ENCODE assay signal across 11 cellular contexts in the genomic region with DNA sequence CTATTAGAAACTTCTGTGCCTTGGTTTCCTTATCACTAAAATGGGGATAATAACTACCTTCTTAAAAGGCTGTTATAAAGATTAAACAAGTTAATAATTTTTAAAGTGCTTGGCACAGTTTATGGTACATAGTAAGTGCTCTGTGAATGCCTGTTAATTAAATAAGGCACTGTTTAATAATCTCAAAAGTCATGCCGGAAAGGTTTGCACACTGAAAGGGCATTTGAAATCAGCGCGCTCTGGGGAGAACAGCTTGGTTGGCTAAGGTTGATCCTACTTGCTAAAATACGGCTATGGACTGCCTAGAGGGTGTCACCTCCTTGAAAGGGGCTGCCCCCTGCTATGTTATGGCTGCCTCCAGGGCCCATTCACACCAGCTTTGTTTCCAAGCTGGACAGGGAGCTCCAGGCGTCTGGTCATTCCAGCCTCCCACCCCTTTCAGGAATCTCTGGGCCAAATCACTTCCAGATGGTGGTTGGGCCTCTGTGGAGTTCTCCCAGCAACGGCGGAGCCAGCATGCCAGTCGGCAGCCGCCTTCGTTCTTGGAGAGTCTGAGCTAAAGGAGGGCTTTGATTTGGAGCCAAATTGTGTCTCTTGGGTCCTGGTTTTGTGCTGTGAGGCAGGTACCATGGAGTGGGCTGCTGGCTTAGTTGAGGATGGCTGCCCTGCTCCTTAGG. TPM values are rescaled to one million over a fixed set of nuclear protein-coding genes. Genes with fewer than 3 reads are reported as not detected.
DNase-seq lines count a peak whose midpoint lies in the region; ATAC-seq and TF ChIP-seq lines count a peak whose summit lies in the region.
"Had no signal": no experiment of that assay in that cellular context is flagged by ENCODE, and none has a peak within 500 bp of the region (broad histone marks: within the 10 kb centered on the region; RNA-seq: fewer than 3 reads in every experiment).

No MANE protein-coding gene starts in this region.

- H3K27ac Mint-ChIP-seq in activated CD8-positive, alpha-beta T cell treated with anti-CD3 and anti-CD28 coated beads for 36 hours = no peak overlapping the region
- H3K27ac Mint-ChIP-seq: stimulated activated effector memory CD8-positive, alpha-beta T cell treated with anti-CD3 and anti-CD28 coated beads, Interleukin-12 subunit alpha, Interleukin-12 subunit beta, amount 100 ng/mL, for 72 hours had no signal

- TF ChIP-seq CTCF in body of pancreas (IDR thresholded peaks at IDR 0.05) = no peak
- TF ChIP-seq CTCF in activated CD8-positive, alpha-beta T cell treated with anti-CD3 and anti-CD28 coated beads for 36 hours (IDR thresholded peaks at IDR 0.05) = no peak

- peaks cover 52% of the 10 kb centered on the region for H3K4me1 Mint-ChIP-seq in activated CD8-positive, alpha-beta T cell treated with anti-CD3 and anti-CD28 coated beads for 36 hours (ENCODE audit: low read depth)

- TF ChIP-seq POLR2A in body of pancreas (IDR thresholded peaks at IDR 0.05) = no peak

- H3K9ac ChIP-seq in iPS-15b (ENCODE audit: low read depth, low read length) (peak overlapping the region; percentile 47), stomach smooth muscle (ENCODE audit: low read length in 2 of 2) (peak overlapping the region; percentile 11 to 21)

- H3K9me3 ChIP-seq in body of pancreas (no peaks in the 10 kb centered on the region), iPS-15b (ENCODE audit: control insufficient read depth, insufficient read depth, low read length) (no peaks in the 10 kb centered on the region), stomach smooth muscle (ENCODE audit: control insufficient read depth in 2 of 2, low read length in 2 of 2) (no peaks in the 10 kb centered on the region)

- H3K9me3 Mint-ChIP-seq in activated CD8-positive, alpha-beta T cell treated with anti-CD3 and anti-CD28 coated beads for 36 hours = no peaks in the 10 kb centered on the region
- H3K9me3 Mint-ChIP-seq: stimulated activated effector memory CD8-positive, alpha-beta T cell treated with anti-CD3 and anti-CD28 coated beads, Interleukin-12 subunit alpha, Interleukin-12 subunit beta, amount 100 ng/mL, for 72 hours had no signal

- H3K27me3 Mint-ChIP-seq in activated CD8-positive, alpha-beta T cell treated with anti-CD3 and anti-CD28 coated beads for 36 hours = no peaks in the 10 kb centered on the region

- DNase-seq in H4 (ENCODE audit: low spot score) = peak; percentile 35
- peak in 2 of 4 donors; percentile 37 to 40 for DNase-seq in body of pancreas
- no peak for DNase-seq in activated T-cell treated with anti-CD3 and anti-CD28 coated beads, Interleukin-2, amount 50 U/mL, for 1 hour
- no peak for DNase-seq in NCI-H2081 (lab: John Stamatoyannopoulos, UW)
- no peak for DNase-seq in activated CD8-positive, alpha-beta T cell treated with anti-CD3 and anti-CD28 coated beads for 36 hours
- no peak for DNase-seq in NOMO-1 (lab: John Stamatoyannopoulos, UW; ENCODE audit: unreplicated experiment in 2 of 2)
- DNase-seq: cortex of kidney, NCI-H2029 had no signal

- H3K27me3 ChIP-seq in body of pancreas (no peaks in the 10 kb centered on the region), iPS-15b (ENCODE audit: control insufficient read depth, insufficient read depth, low read length) (no peaks in the 10 kb centered on the region), stomach smooth muscle (ENCODE audit: control insufficient read depth in 1 of 2, insufficient read depth in 2 of 2, low read length in 2 of 2) (no peaks in the 10 kb centered on the region)

- H3K4me1 ChIP-seq in body of pancreas (peaks cover 87% of the 10 kb centered on the region), iPS-15b (ENCODE audit: control insufficient read depth, insufficient read depth, low read length) (peaks cover 35% of the 10 kb centered on the region), stomach smooth muscle (ENCODE audit: control insufficient read depth, insufficient read depth, low read length) (peaks cover 47% of the 10 kb centered on the region)

- no peak for ATAC-seq in body of pancreas
- ATAC-seq in activated CD8-positive, alpha-beta T cell treated with anti-CD3 and anti-CD28 coated beads for 36 hours = no peak
- ATAC-seq: stimulated activated effector memory CD8-positive, alpha-beta T cell treated with anti-CD3 and anti-CD28 coated beads, Interleukin-12 subunit alpha, Interleukin-12 subunit beta, amount 100 ng/mL, for 72 hours had no signal

- H3K36me3 Mint-ChIP-seq in activated CD8-positive, alpha-beta T cell treated with anti-CD3 and anti-CD28 coated beads for 36 hours (ENCODE audit: low read depth) = peaks cover 1% of the 10 kb centered on the region
- H3K36me3 Mint-ChIP-seq: stimulated activated effector memory CD8-positive, alpha-beta T cell treated with anti-CD3 and anti-CD28 coated beads, Interleukin-12 subunit alpha, Interleukin-12 subunit beta, amount 100 ng/mL, for 72 hours had no signal

- WGBS in body of pancreas, 2 donors = 64 to 68% methylated on average over 5 to 10 of the region's 10 CpGs

- POLR2A ChIA-PET in activated CD8-positive, alpha-beta T cell treated with anti-CD3 and anti-CD28 coated beads for 36 hours (lab: Charles Lee) = interaction anchor here (0.6 kb wide), 1 partner anchor 40 kb away, joined by 4 read pairs; no protein-coding TSS in a partner anchor

- H3K4me3 Mint-ChIP-seq in activated CD8-positive, alpha-beta T cell treated with anti-CD3 and anti-CD28 coated beads for 36 hours = no peak overlapping the region
- H3K4me3 Mint-ChIP-seq: stimulated activated effector memory CD8-positive, alpha-beta T cell treated with anti-CD3 and anti-CD28 coated beads, Interleukin-12 subunit alpha, Interleukin-12 subunit beta, amount 100 ng/mL, for 72 hours had no signal

- CTCF ChIA-PET in activated CD8-positive, alpha-beta T cell treated with anti-CD3 and anti-CD28 coated beads for 36 hours (lab: Charles Lee) = interaction anchor here (2.1 to 2.2 kb wide), 3 partner anchors 9 to 164 kb away, joined by 4 to 12 read pairs (median 8); no protein-coding TSS in a partner anchor

- intact Hi-C loops in body of pancreas (cut with DNase I) = loop anchor here (10.0 kb wide), 1 partner anchor 51 kb away; no protein-coding TSS in a partner anchor
- intact Hi-C loops in activated CD8-positive, alpha-beta T cell treated with anti-CD3 and anti-CD28 coated beads for 36 hours (cut with micrococcal nuclease) = loop anchor here (10.0 kb wide), 1 partner anchor 91 kb away; no protein-coding TSS in a partner anchor

- H3K4me3 ChIP-seq in body of pancreas = no peak overlapping the region
- H3K4me3 ChIP-seq in iPS-15b (ENCODE audit: low read depth, low read length) = no peak overlapping the region
- H3K4me3 ChIP-seq in stomach smooth muscle (ENCODE audit: low read length in 2 of 2) = peak overlapping the region; percentile 20 to 29

- H3K27ac ChIP-seq in body of pancreas (peak overlapping the region in 3 of 4 donors; percentile 12 to 32 (median 27)), stomach smooth muscle (ENCODE audit: low read length) (peak overlapping the region; percentile 60)

- H3K36me3 ChIP-seq in body of pancreas (replicated peaks in 1 of 2; ENCODE audit: insufficient read depth in 1 of 2, low read depth in 2 of 2) (no peaks in the 10 kb centered on the region), iPS-15b (ENCODE audit: control insufficient read depth, insufficient read depth, low read length) (peaks cover 5% of the 10 kb centered on the region), stomach smooth muscle (ENCODE audit: control insufficient read depth in 2 of 2, insufficient read depth in 2 of 2, low read length in 2 of 2) (peaks cover 0 to 2% of the 10 kb centered on the region in 2 donors)

RNA-seq across cellular contexts. Expression of gene FLNB, which starts 5.9 kb away (rescaled TPM):
- total RNA-seq in H4 (2014; rRNA removed; shearing (Covaris generic)) = 47.2 and 57.1 TPM in 2 replicates
- total RNA-seq in body of pancreas = 100 to 1,000 TPM; 104 to 121 TPM
- 10 to 100 TPM; 26.3 to 28.4 TPM for total RNA-seq in activated CD8-positive, alpha-beta T cell treated with anti-CD3 and anti-CD28 coated beads for 36 hours

Comparison
In these comparisons a context has a peak if more than half of its experiments do, and no peak if none do; other contexts are left out.
1. H3K4me3 ChIP-seq: peak in stomach smooth muscle (2 of 2); none in body of pancreas (0 of 2) and iPS-15b (single experiment).